In the genomic region with DNA sequence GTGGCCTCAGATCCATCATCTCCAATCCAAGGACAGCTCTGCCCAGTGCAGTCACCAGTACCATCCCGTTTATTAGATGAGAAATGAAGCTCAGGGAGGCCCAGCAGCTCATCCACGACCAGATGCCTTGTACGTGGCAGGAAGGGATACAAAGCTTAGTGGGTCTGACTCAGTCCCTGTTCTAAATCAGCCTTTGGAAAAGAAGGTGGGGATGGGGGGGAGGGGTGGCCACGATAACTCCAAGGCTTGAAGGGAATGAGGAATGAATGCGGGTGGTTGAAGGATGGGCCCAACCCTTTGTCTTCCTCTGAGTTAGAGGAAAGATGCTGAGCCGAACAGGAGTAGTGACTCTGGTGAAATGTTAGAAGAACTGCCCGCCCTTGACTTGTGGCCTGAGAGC, we compare ENCODE assay signal across 1 cellular context.
TF ChIP-seq lines count a peak whose summit lies in the region.

No MANE protein-coding gene starts in this region.

TF ChIP-seq in GM23338, 12 proteins besides CTCF, POLR2A, EP300 and RAD21 (continued from another document):
- TF ChIP-seq NANOG (IDR thresholded peaks at IDR 0.05; ENCODE audit: borderline replicate concordance): no peak
- no peak for TF ChIP-seq STAT1 (IDR thresholded peaks at IDR 0.05; ENCODE audit: unreplicated experiment)
